In the genomic region with DNA sequence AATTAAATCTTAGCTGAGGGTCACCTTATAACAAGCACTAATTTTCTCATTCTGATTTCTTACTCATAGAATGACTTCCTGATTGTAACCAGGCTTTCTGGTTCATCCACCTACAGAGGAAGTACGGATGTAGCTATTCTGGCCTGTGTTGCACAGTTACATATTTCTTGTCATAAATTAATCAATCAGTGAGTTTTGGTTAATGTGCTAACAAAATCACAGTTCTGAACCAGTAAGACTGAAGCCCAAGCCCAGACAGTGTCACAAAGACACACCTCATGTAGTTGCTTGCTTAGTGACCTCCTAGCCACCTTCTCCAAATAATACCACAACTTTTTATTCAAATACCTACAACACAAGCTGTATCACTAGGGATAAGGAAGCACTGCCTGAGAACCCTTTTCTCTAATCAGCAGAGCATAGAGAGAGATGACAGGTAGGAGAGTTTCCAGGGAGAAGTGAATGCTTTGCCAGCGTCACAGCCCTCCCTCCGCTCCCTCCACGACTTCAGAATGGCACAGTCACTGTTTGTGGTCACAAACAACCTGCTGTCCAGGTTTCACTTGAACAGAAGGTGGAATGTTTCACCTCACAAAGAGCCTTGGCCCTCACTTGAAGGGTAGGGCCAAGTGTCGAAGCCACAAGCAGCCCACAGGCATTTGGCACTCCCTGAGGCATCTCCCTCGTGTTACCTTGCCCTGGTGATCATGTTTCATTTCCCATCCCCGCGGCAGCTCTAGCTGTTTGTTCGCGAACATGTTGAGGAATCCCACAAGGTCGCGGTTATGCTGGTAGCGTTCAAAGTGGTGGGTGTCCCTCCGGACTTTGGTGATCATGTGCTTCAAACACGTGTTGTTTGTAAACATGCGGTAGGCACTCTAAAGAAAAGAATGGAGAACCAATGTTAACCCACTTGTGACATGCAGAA, we compare ENCODE assay signal across 1 cellular context.
TF ChIP-seq lines count a peak whose summit lies in the region.

No MANE protein-coding gene starts in this region.

TF ChIP-seq in GM23338, 12 proteins besides CTCF, POLR2A, EP300 and RAD21 (continued from another document):
- TF ChIP-seq, protein P1, sequence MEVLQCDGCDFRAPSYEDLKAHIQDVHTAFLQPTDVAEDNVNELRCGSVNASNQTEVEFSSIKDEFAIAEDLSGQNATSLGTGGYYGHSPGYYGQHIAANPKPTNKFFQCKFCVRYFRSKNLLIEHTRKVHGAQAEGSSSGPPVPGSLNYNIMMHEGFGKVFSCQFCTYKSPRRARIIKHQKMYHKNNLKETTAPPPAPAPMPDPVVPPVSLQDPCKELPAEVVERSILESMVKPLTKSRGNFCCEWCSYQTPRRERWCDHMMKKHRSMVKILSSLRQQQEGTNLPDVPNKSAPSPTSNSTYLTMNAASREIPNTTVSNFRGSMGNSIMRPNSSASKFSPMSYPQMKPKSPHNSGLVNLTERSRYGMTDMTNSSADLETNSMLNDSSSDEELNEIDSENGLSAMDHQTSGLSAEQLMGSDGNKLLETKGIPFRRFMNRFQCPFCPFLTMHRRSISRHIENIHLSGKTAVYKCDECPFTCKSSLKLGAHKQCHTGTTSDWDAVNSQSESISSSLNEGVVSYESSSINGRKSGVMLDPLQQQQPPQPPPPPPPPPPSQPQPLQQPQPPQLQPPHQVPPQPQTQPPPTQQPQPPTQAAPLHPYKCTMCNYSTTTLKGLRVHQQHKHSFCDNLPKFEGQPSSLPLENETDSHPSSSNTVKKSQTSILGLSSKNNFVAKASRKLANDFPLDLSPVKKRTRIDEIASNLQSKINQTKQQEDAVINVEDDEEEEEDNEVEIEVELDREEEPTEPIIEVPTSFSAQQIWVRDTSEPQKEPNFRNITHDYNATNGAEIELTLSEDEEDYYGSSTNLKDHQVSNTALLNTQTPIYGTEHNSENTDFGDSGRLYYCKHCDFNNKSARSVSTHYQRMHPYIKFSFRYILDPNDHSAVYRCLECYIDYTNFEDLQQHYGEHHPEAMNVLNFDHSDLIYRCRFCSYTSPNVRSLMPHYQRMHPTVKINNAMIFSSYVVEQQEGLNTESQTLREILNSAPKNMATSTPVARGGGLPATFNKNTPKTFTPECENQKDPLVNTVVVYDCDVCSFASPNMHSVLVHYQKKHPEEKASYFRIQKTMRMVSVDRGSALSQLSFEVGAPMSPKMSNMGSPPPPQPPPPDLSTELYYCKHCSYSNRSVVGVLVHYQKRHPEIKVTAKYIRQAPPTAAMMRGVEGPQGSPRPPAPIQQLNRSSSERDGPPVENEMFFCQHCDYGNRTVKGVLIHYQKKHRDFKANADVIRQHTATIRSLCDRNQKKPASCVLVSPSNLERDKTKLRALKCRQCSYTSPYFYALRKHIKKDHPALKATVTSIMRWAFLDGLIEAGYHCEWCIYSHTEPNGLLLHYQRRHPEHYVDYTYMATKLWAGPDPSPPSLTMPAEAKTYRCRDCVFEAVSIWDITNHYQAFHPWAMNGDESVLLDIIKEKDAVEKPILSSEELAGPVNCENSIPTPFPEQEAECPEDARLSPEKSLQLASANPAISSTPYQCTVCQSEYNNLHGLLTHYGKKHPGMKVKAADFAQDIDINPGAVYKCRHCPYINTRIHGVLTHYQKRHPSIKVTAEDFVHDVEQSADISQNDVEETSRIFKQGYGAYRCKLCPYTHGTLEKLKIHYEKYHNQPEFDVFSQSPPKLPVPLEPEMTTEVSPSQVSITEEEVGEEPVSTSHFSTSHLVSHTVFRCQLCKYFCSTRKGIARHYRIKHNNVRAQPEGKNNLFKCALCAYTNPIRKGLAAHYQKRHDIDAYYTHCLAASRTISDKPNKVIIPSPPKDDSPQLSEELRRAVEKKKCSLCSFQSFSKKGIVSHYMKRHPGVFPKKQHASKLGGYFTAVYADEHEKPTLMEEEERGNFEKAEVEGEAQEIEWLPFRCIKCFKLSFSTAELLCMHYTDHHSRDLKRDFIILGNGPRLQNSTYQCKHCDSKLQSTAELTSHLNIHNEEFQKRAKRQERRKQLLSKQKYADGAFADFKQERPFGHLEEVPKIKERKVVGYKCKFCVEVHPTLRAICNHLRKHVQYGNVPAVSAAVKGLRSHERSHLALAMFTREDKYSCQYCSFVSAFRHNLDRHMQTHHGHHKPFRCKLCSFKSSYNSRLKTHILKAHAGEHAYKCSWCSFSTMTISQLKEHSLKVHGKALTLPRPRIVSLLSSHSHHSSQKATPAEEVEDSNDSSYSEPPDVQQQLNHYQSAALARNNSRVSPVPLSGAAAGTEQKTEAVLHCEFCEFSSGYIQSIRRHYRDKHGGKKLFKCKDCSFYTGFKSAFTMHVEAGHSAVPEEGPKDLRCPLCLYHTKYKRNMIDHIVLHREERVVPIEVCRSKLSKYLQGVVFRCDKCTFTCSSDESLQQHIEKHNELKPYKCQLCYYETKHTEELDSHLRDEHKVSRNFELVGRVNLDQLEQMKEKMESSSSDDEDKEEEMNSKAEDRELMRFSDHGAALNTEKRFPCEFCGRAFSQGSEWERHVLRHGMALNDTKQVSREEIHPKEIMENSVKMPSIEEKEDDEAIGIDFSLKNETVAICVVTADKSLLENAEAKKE (CRISPR knock-in tag; IDR thresholded peaks at IDR 0.05) = no peak
- TF ChIP-seq ZNF331 (CRISPR knock-in tag; IDR thresholded peaks at IDR 0.05; ENCODE audit: low read depth) = no peak
- no peak for TF ChIP-seq STAT1 (IDR thresholded peaks at IDR 0.05; ENCODE audit: unreplicated experiment)
- TF ChIP-seq POLR2AphosphoS5 (IDR thresholded peaks at IDR 0.05; ENCODE audit: low read depth) = no peak
TF ChIP-seq in GM23338: peak in this region for 0.
